Comparison of ENCODE assay signal across 1 cellular context in genomic region chr9:7656648-7657047, GRCh38.
TF ChIP-seq lines count a peak whose summit lies in the region.

No MANE protein-coding gene starts in this region.

TF ChIP-seq in HepG2, 621 proteins besides CTCF, POLR2A, EP300 and RAD21 (continued from another document):
- TF ChIP-seq SNAPC4 (CRISPR knock-in tag; IDR thresholded peaks at IDR 0.05) (no peak), SOX5 (CRISPR knock-in tag; IDR thresholded peaks at IDR 0.05; ENCODE audit: borderline replicate concordance) (0 out of 2 replicates have a peak, but pooled peaks have one; percentile 17)
- TF ChIP-seq, protein P1, sequence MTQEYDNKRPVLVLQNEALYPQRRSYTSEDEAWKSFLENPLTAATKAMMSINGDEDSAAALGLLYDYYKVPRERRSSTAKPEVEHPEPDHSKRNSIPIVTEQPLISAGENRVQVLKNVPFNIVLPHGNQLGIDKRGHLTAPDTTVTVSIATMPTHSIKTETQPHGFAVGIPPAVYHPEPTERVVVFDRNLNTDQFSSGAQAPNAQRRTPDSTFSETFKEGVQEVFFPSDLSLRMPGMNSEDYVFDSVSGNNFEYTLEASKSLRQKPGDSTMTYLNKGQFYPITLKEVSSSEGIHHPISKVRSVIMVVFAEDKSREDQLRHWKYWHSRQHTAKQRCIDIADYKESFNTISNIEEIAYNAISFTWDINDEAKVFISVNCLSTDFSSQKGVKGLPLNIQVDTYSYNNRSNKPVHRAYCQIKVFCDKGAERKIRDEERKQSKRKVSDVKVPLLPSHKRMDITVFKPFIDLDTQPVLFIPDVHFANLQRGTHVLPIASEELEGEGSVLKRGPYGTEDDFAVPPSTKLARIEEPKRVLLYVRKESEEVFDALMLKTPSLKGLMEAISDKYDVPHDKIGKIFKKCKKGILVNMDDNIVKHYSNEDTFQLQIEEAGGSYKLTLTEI (CRISPR knock-in tag; conservative IDR thresholded peaks at IDR 0.05): no peak
